Comparison of ENCODE assay signal across 9 cellular contexts in genomic region chr11:14894657-14895598, GRCh38. TPM values are rescaled to one million over a fixed set of nuclear protein-coding genes. Genes with fewer than 3 reads are reported as not detected.
DNase-seq lines count a peak whose midpoint lies in the region; ATAC-seq and TF ChIP-seq lines count a peak whose summit lies in the region.
"Had no signal": no experiment of that assay in that cellular context is flagged by ENCODE, and none has a peak within 500 bp of the region (broad histone marks: within the 10 kb centered on the region; RNA-seq: fewer than 3 reads in every experiment).

No MANE protein-coding gene starts in this region.

- H3K36me3 ChIP-seq in HEK293 (ENCODE audit: control insufficient read depth in 2 of 2, insufficient read depth in 1 of 2, low read length in 2 of 2) (no peaks in the 10 kb centered on the region), SJCRH30 (no peaks in the 10 kb centered on the region)
- no peaks in the 10 kb centered on the region for H3K36me3 ChIP-seq in CD8-positive, alpha-beta T cell (ENCODE audit: insufficient read depth, low read length)

- no peaks in the 10 kb centered on the region for H3K9me3 Mint-ChIP-seq in activated T-helper 17 cell treated with anti-CD3 and anti-CD28 coated beads, Interleukin-2, amount 50 U/mL, for 72 hours
- no peaks in the 10 kb centered on the region for H3K9me3 Mint-ChIP-seq in CD8-positive, alpha-beta T cell

- H3K4me3 Mint-ChIP-seq in activated T-helper 17 cell treated with anti-CD3 and anti-CD28 coated beads, Interleukin-2, amount 50 U/mL, for 72 hours, result peak overlapping the region; percentile 20
- H3K4me3 Mint-ChIP-seq in CD8-positive, alpha-beta T cell, result no peak overlapping the region

- peak; percentile 78 for DNase-seq in AG10803 (ENCODE audit: low read depth)
- DNase-seq in islet precursor cell, result peak; percentile 56
- DNase-seq in middle frontal gyrus (ENCODE audit: extremely low spot score, low spot score), result no peak
- no peak for DNase-seq in CD8-positive, alpha-beta T cell
- no peak for DNase-seq in SJCRH30
- DNase-seq in activated gamma-delta T cell treated with Interleukin-2 at 50 U/mL for 16 hours, result no peak
- DNase-seq: NCI-H774 had no signal

- POLR2A ChIA-PET in HEK293 (lab: Yijun Ruan, JAX), result no interaction called here
- POLR2A ChIA-PET in CD8-positive, alpha-beta T cell (lab: Charles Lee), result interaction anchor here (1.1 kb wide), 1 partner anchor 395 kb away, joined by 4 read pairs; the partner anchor contains the start of gene COPB1

- peaks cover 11% of the 10 kb centered on the region for H3K36me3 Mint-ChIP-seq in activated T-helper 17 cell treated with anti-CD3 and anti-CD28 coated beads, Interleukin-2, amount 50 U/mL, for 72 hours (ENCODE audit: low read depth)
- H3K36me3 Mint-ChIP-seq in CD8-positive, alpha-beta T cell, result peaks cover 5% of the 10 kb centered on the region

- H3K27ac Mint-ChIP-seq in activated T-helper 17 cell treated with anti-CD3 and anti-CD28 coated beads, Interleukin-2, amount 50 U/mL, for 72 hours, result no peak overlapping the region
- no peak overlapping the region for H3K27ac Mint-ChIP-seq in CD8-positive, alpha-beta T cell

- CTCF ChIA-PET in HEK293 (lab: Yijun Ruan, JAX), result interaction anchor here (1.0 to 1.4 kb wide), 2 partner anchors 9 to 13 kb away, joined by 5 to 7 read pairs; no protein-coding TSS in a partner anchor
- CTCF ChIA-PET in CD8-positive, alpha-beta T cell (lab: Charles Lee), result interaction anchor here (1.8 kb wide), 2 partner anchors 13 kb away, joined by 6 to 11 read pairs; no protein-coding TSS in a partner anchor

- intact Hi-C loops in CD8-positive, alpha-beta T cell (cut with DNase I, micrococcal nuclease), result loop anchor here (5.0 kb wide), 4 partner anchors 128 to 538 kb away; partner anchors contain the start of genes PDE3B (in 2 of the 2) and RRAS2 (in 1 of the 2)

- H3K4me3 ChIP-seq in AG10803 (ENCODE audit: low read length) (no peak overlapping the region), HEK293 (ENCODE audit: low read depth, low read length) (no peak overlapping the region), SJCRH30 (no peak overlapping the region)
- H3K4me3 ChIP-seq in CD8-positive, alpha-beta T cell (ENCODE audit: low read depth, low read length), result no peak overlapping the region

- no peak for ATAC-seq in activated T-helper 17 cell treated with anti-CD3 and anti-CD28 coated beads, Interleukin-2, amount 50 U/mL, for 72 hours (replicated peaks)
- no peak for ATAC-seq in CD8-positive, alpha-beta T cell

- H3K4me1 Mint-ChIP-seq in activated T-helper 17 cell treated with anti-CD3 and anti-CD28 coated beads, Interleukin-2, amount 50 U/mL, for 72 hours, result peaks cover 13% of the 10 kb centered on the region
- peaks cover 21% of the 10 kb centered on the region for H3K4me1 Mint-ChIP-seq in CD8-positive, alpha-beta T cell (ENCODE audit: low read depth)

- H3K27me3 ChIP-seq in CD8-positive, alpha-beta T cell (ENCODE audit: insufficient read depth, low read length), result no peaks in the 10 kb centered on the region
- no peaks in the 10 kb centered on the region for H3K27me3 ChIP-seq in SJCRH30

- TF ChIP-seq CTCF in AG10803 (conservative IDR thresholded peaks at IDR 0.05; ENCODE audit: low read length) (no peak), HEK293 (tag by site-specific recombination; IDR thresholded peaks at IDR 0.05) (no peak)
- no peak for TF ChIP-seq CTCF in CD8-positive, alpha-beta T cell (IDR thresholded peaks at IDR 0.05)

- no peak overlapping the region for H3K27ac ChIP-seq in HEK293 (ENCODE audit: extremely low read depth, low read depth, low read length)
- no peak overlapping the region for H3K27ac ChIP-seq in CD8-positive, alpha-beta T cell (ENCODE audit: low read depth, low read length)
- no peak overlapping the region for H3K27ac ChIP-seq in SJCRH30

- H3K9me3 ChIP-seq in HEK293 (ENCODE audit: control insufficient read depth, insufficient read depth, low read depth, low read length) (no peaks in the 10 kb centered on the region), SJCRH30 (replicated peaks) (no peaks in the 10 kb centered on the region)
- H3K9me3 ChIP-seq in CD8-positive, alpha-beta T cell (ENCODE audit: low read length), result no peaks in the 10 kb centered on the region

- H3K27me3 Mint-ChIP-seq in activated T-helper 17 cell treated with anti-CD3 and anti-CD28 coated beads, Interleukin-2, amount 50 U/mL, for 72 hours, result no peaks in the 10 kb centered on the region
- H3K27me3 Mint-ChIP-seq in CD8-positive, alpha-beta T cell (ENCODE audit: low read depth), result no peaks in the 10 kb centered on the region

- no peaks in the 10 kb centered on the region for H3K4me1 ChIP-seq in HEK293 (ENCODE audit: control insufficient read depth, insufficient read depth, low read length)
- peaks cover 10% of the 10 kb centered on the region for H3K4me1 ChIP-seq in CD8-positive, alpha-beta T cell (ENCODE audit: insufficient read depth, low read length)
- H3K4me1 ChIP-seq in SJCRH30, result no peaks in the 10 kb centered on the region

TF ChIP-seq in HEK293, 187 proteins besides CTCF, POLR2A, EP300 and RAD21 (continues in another document):
- TF ChIP-seq ZFHX2 (tag by site-specific recombination; conservative IDR thresholded peaks at IDR 0.05), result peak; percentile 70
- 0 out of 2 replicates have a peak, but pooled peaks have one; percentile 30 for TF ChIP-seq ZNF518A (tag by site-specific recombination; conservative IDR thresholded peaks at IDR 0.05; ENCODE audit: low read depth)
- no peak for TF ChIP-seq ZNF112 (tag by site-specific recombination; IDR thresholded peaks at IDR 0.05)
- no peak for TF ChIP-seq REST (tag by site-specific recombination; IDR thresholded peaks at IDR 0.05)
- TF ChIP-seq ZNF274 (IDR thresholded peaks at IDR 0.05; ENCODE audit: low read length), result no peak
- TF ChIP-seq ZNF274 (tag by site-specific recombination; IDR thresholded peaks at IDR 0.05; ENCODE audit: borderline replicate concordance), result no peak
- no peak for TF ChIP-seq ZNF404 (tag by site-specific recombination; IDR thresholded peaks at IDR 0.05)

RNA-seq across cellular contexts. Expression of gene CYP2R1, which starts 2.9 kb away (rescaled TPM):
- 10 to 100 TPM; 10.5 to 13.7 TPM for total RNA-seq in activated T-helper 17 cell treated with anti-CD3 and anti-CD28 coated beads, Interleukin-2, amount 50 U/mL, for 72 hours
- 10 to 100 TPM; 10.7 to 12.6 TPM for total RNA-seq in CD8-positive, alpha-beta T cell
- total RNA-seq in SJCRH30 (2014; rRNA removed; shearing (Covaris generic)), result 12.1 and 17.5 TPM in 2 replicates

Comparison
In these comparisons a context has a peak if more than half of its experiments do, and no peak if none do; other contexts are left out.
1. DNase-seq: peak in AG10803 (single experiment) and islet precursor cell (single experiment); none in middle frontal gyrus (single experiment), CD8-positive, alpha-beta T cell (0 of 7), SJCRH30 (0 of 2) and activated gamma-delta T cell treated with Interleukin-2 at 50 U/mL for 16 hours (single experiment).